16 cellular contexts compared by ENCODE assay signal in the genomic region with DNA sequence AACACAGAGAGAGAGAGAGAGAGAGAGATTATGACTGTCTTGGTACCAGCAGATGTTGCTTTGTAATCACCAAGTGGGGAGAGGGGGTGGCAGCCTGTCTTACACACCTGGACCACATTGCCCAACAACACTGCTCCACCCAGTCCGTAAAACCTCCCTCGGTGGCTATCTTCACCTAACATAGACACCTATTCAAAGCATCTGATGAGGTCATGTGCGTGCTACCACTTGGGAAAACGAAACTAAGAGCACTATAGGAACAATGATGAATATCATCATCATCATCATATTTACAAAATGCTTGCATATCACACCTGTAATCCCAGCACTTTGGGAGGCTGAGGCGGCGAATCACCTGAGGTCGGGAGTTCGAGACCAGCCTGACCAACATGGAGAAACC. TPM values are rescaled to one million over a fixed set of nuclear protein-coding genes. Genes with fewer than 3 reads are reported as not detected.
DNase-seq lines count a peak whose midpoint lies in the region; TF ChIP-seq lines count a peak whose summit lies in the region.
"Had no signal": no experiment of that assay in that cellular context is flagged by ENCODE, and none has a peak within 500 bp of the region (broad histone marks: within the 10 kb centered on the region; RNA-seq: fewer than 3 reads in every experiment).

No MANE protein-coding gene starts in this region.

- H3K9ac ChIP-seq in MM.1S (ENCODE audit: low read length), result no peak overlapping the region
- H3K9ac ChIP-seq: BLaER1 had no signal

- H3K4me3 ChIP-seq in MM.1S (ENCODE audit: low read length), result no peak overlapping the region
- H3K4me3 ChIP-seq: BLaER1, GM12878, HAP-1, K562 had no signal

- no peak for TF ChIP-seq CTCF in MM.1S (IDR thresholded peaks at IDR 0.05; ENCODE audit: low read length)

- DNase-seq in NCI-H2029 (lab: John Stamatoyannopoulos, UW) (peak; percentile 7), NCI-H2029 treated with DMSO at 0.1 percent for 48 hours (lab: John Stamatoyannopoulos, UW) (no peak), MM.1S (peak; percentile 17), epithelial cell of prostate (ENCODE audit: low read depth, low spot score) (peak; percentile 8), ureter (ENCODE audit: low spot score) (no peak), KBM-7 (no peak)
- no peak for DNase-seq in stimulated activated CD4-positive, alpha-beta T cell treated with anti-CD3 and anti-CD28 coated beads, Interleukin-4, amount 100 ng/mL, for 1 hour
- DNase-seq: 8988T; AML-193; CD8-positive, alpha-beta memory T cell; DMS79; GOT3 had no signal

- no peaks in the 10 kb centered on the region for H3K36me3 ChIP-seq in MM.1S (replicated peaks; ENCODE audit: insufficient read depth, low read length)
- H3K36me3 ChIP-seq: BLaER1, HAP-1 had no signal

- no peak overlapping the region for H2AFZ ChIP-seq in MM.1S (ENCODE audit: low read length)

- H3K9me2 ChIP-seq in MM.1S (replicated peaks; ENCODE audit: insufficient read depth, low read length), result no peaks in the 10 kb centered on the region

- in situ Hi-C loops in KBM-7 (cut with MboI; ENCODE audit: low pct_unique_long_range_greater_than_20kb, low sequenced_read_pairs), result no loop called here

- H3K27ac ChIP-seq in MM.1S (ENCODE audit: low read length) (no peak overlapping the region), epithelial cell of prostate (no peak overlapping the region)
- H3K27ac ChIP-seq: BLaER1 had no signal

- H3K79me2 ChIP-seq in MM.1S (ENCODE audit: low read length), result no peaks in the 10 kb centered on the region

- H3K27me3 ChIP-seq in MM.1S (replicated peaks; ENCODE audit: insufficient read depth, low read length), result no peaks in the 10 kb centered on the region
- H3K27me3 ChIP-seq: BLaER1 had no signal

- H3K9me3 ChIP-seq in MM.1S (replicated peaks; ENCODE audit: insufficient read depth, low read length), result no peaks in the 10 kb centered on the region
- H3K9me3 ChIP-seq: BLaER1, HAP-1 had no signal

- no peak overlapping the region for H3K4me2 ChIP-seq in MM.1S (ENCODE audit: low read depth, low read length)
- H3K4me2 ChIP-seq: BLaER1 had no signal

- no peaks in the 10 kb centered on the region for H4K20me1 ChIP-seq in MM.1S (ENCODE audit: insufficient read depth, low read length)
- H4K20me1 ChIP-seq: BLaER1 had no signal

- H3F3A ChIP-seq in MM.1S (ENCODE audit: insufficient read depth, low read length), result no peaks in the 10 kb centered on the region

- H3K4me1 ChIP-seq in MM.1S (ENCODE audit: low read length), result no peaks in the 10 kb centered on the region

RNA-seq across cellular contexts. Expression of gene SALL4, which starts 24.1 kb away (rescaled TPM):
- total RNA-seq in ureter, result 2.3 TPM

RNA-seq across cellular contexts. Expression of gene ATP9A, which starts 58.2 kb away (rescaled TPM):
- total RNA-seq in ureter, result 64.5 TPM

Comparison
In these comparisons a context has a peak if more than half of its experiments do, and no peak if none do; other contexts are left out.
1. DNase-seq: peak in NCI-H2029 (single experiment), MM.1S (single experiment) and epithelial cell of prostate (single experiment); none in NCI-H2029 treated with DMSO at 0.1 percent for 48 hours (single experiment), ureter (single experiment), KBM-7 (single experiment) and stimulated activated CD4-positive, alpha-beta T cell treated with anti-CD3 and anti-CD28 coated beads, Interleukin-4, amount 100 ng/mL, for 1 hour (single experiment).